Comparison of ENCODE assay signal across 36 cellular contexts in the genomic region with DNA sequence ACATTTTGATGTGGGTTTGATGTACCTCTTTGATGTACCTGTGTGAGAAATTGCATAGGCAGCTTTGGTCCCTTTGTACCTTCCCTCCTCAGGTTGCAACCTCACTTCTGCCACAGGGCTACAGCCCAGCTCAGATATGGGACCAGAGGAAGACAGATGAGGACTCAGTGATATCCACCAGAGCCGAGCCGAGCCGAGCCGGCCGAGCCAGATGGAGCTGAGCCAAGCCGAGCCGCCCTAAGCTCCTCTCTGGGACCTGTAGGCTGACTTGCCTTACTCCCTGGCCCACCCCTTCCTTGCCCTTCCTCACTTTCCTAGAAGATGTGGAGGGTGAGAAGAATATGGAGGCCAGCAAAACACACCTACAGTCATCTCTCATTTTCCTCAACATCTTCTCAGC. TPM values are rescaled to one million over a fixed set of nuclear protein-coding genes. Genes with fewer than 3 reads are reported as not detected.
"Had no signal": no experiment of that assay in that cellular context is flagged by ENCODE, and none has a peak within 500 bp of the region (broad histone marks: within the 10 kb centered on the region; RNA-seq: fewer than 3 reads in every experiment).

No MANE protein-coding gene starts in this region.

- DNase-seq: activated B cell treated with CpG ODN at 0.5 μM for 24 hours; activated CD4-positive, alpha-beta T cell treated with anti-CD3 and anti-CD28 coated beads for 48 hours; activated CD4-positive, alpha-beta T cell treated with anti-CD3 and anti-CD28 coated beads, Interleukin-2, amount 50 U/mL, for 1 hour; activated CD4-positive, alpha-beta T cell treated with anti-CD3 and anti-CD28 coated beads, Interleukin-2, amount 50 U/mL, for 48 hours; activated CD8-positive, alpha-beta memory T cell treated with anti-CD3 and anti-CD28 coated beads for 24 hours; activated CD8-positive, alpha-beta T cell treated with anti-CD3 and anti-CD28 coated beads for 36 hours; activated effector memory CD4-positive, alpha-beta T cell treated with anti-CD3 and anti-CD28 coated beads, Interleukin-2, amount 50 U/mL, for 16 hours; activated naive CD4-positive, alpha-beta T cell treated with anti-CD3 and anti-CD28 coated beads for 36 hours; activated naive CD8-positive, alpha-beta T cell treated with anti-CD3 and anti-CD28 coated beads for 36 hours; activated T-cell treated with anti-CD3 and anti-CD28 coated beads, Interleukin-2, amount 50 U/mL, for 4 hours; amniotic stem cell; anterior cingulate cortex; brain microvascular endothelial cell; dorsolateral prefrontal cortex; effector memory CD4-positive, alpha-beta T cell; erythroblast; foreskin keratinocyte; gastrocnemius medialis; glutamatergic neuron; heart left ventricle; T-cell; T1000; WERI-Rb-1 had no signal

- ATAC-seq: activated CD4-positive, CD25-positive, alpha-beta regulatory T cell treated with anti-CD3 and anti-CD28 coated beads, Interleukin-2, amount 50 U/mL, for 24 hours; activated CD8-positive, alpha-beta T cell treated with anti-CD3 and anti-CD28 coated beads for 36 hours; activated T-cell treated with anti-CD3 and anti-CD28 coated beads, Interleukin-2, amount 50 U/mL, for 4 hours; foreskin keratinocyte; gastrocnemius medialis; heart left ventricle had no signal

- H3K4me1 ChIP-seq: foreskin keratinocyte, gastrocnemius medialis had no signal

- H3K27ac ChIP-seq: brain microvascular endothelial cell, coronary artery, dorsolateral prefrontal cortex, esophagus muscularis mucosa, foreskin keratinocyte, gastrocnemius medialis, heart left ventricle, WERI-Rb-1 had no signal

- H3K9me3 ChIP-seq: esophagus muscularis mucosa, gastrocnemius medialis, heart left ventricle had no signal

- H3K9me3 Mint-ChIP-seq: activated B cell treated with CpG ODN at 0.5 μM for 24 hours; activated CD8-positive, alpha-beta T cell treated with anti-CD3 and anti-CD28 coated beads for 36 hours; activated naive CD4-positive, alpha-beta T cell treated with anti-CD3 and anti-CD28 coated beads for 36 hours; activated naive CD4-positive, alpha-beta T cell treated with anti-CD3 and anti-CD28 coated beads, Interleukin-2, amount 50 U/mL, for 24 hours; activated naive CD8-positive, alpha-beta T cell treated with anti-CD3 and anti-CD28 coated beads for 36 hours; activated T-cell treated with anti-CD3 and anti-CD28 coated beads, Interleukin-2, amount 50 U/mL, for 4 hours; activated T-helper 2 cell treated with anti-CD3 and anti-CD28 coated beads, Interferon-gamma antibody, Interleukin-2, Interleukin-4, amounts not matched to agents 10 μg/mL and 5 μg/mL and 100 μg/mL, durations not matched to agents 14 hours and 24 hours and 36 hours; central memory CD8-positive, alpha-beta T cell; dendritic cell treated with granulocyte-macrophage colony-stimulating factor and Interleukin-4, amounts not matched to agents 40 ng/mL and 50 ng/mL, for 4 days; T-cell; T-helper 1 cell treated with Interleukin-12 subunit alpha and Interleukin-12 subunit beta and Interleukin-4 antibody, amounts not matched to agents 30 μg/mL and 1 μg/mL, for 36 hours; T-helper 2 cell treated with Interferon-gamma antibody and Interleukin-4, amounts not matched to agents 5 μg/mL and 100 μg/mL, for 36 hours had no signal

- H3K4me3 ChIP-seq: coronary artery, dorsolateral prefrontal cortex, esophagus muscularis mucosa, gastrocnemius medialis, heart left ventricle had no signal

- H3K36me3 ChIP-seq: brain microvascular endothelial cell, gastrocnemius medialis, heart left ventricle, WERI-Rb-1 had no signal

- H3K4me1 Mint-ChIP-seq: activated B cell treated with CpG ODN at 0.5 μM for 24 hours; activated naive CD4-positive, alpha-beta T cell treated with anti-CD3 and anti-CD28 coated beads, Interleukin-2, amount 50 U/mL, for 24 hours had no signal

- H3K27me3 ChIP-seq: brain microvascular endothelial cell, dorsolateral prefrontal cortex, esophagus muscularis mucosa, foreskin keratinocyte, gastrocnemius medialis, heart left ventricle had no signal

- H3K27ac Mint-ChIP-seq: activated B cell treated with CpG ODN at 0.5 μM for 24 hours; activated naive CD4-positive, alpha-beta T cell treated with anti-CD3 and anti-CD28 coated beads for 36 hours; activated naive CD4-positive, alpha-beta T cell treated with anti-CD3 and anti-CD28 coated beads, Interleukin-2, amount 50 U/mL, for 24 hours; activated naive CD8-positive, alpha-beta T cell treated with anti-CD3 and anti-CD28 coated beads for 36 hours; activated T-helper 2 cell treated with anti-CD3 and anti-CD28 coated beads, Interferon-gamma antibody, Interleukin-2, Interleukin-4, amounts not matched to agents 10 μg/mL and 5 μg/mL and 100 μg/mL, durations not matched to agents 14 hours and 24 hours and 36 hours; dendritic cell treated with granulocyte-macrophage colony-stimulating factor and Interleukin-4, amounts not matched to agents 40 ng/mL and 50 ng/mL, for 4 days; T-helper 2 cell treated with Interferon-gamma antibody and Interleukin-4, amounts not matched to agents 5 μg/mL and 100 μg/mL, for 36 hours had no signal

- H3K27me3 Mint-ChIP-seq: activated B cell treated with CpG ODN at 0.5 μM for 24 hours; activated CD8-positive, alpha-beta T cell treated with anti-CD3 and anti-CD28 coated beads for 36 hours; activated naive CD4-positive, alpha-beta T cell treated with anti-CD3 and anti-CD28 coated beads, Interleukin-2, amount 50 U/mL, for 24 hours; activated naive CD8-positive, alpha-beta T cell treated with anti-CD3 and anti-CD28 coated beads for 36 hours; central memory CD8-positive, alpha-beta T cell; dendritic cell treated with granulocyte-macrophage colony-stimulating factor and Interleukin-4, amounts not matched to agents 40 ng/mL and 50 ng/mL, for 4 days; T-cell had no signal

- FAIRE-seq: astrocyte, bronchial epithelial cell had no signal

- H3K4me3 Mint-ChIP-seq: activated B cell treated with CpG ODN at 0.5 μM for 24 hours; activated CD8-positive, alpha-beta T cell treated with anti-CD3 and anti-CD28 coated beads for 36 hours; activated naive CD4-positive, alpha-beta T cell treated with anti-CD3 and anti-CD28 coated beads for 36 hours; activated naive CD4-positive, alpha-beta T cell treated with anti-CD3 and anti-CD28 coated beads, Interleukin-2, amount 50 U/mL, for 24 hours; activated naive CD8-positive, alpha-beta T cell treated with anti-CD3 and anti-CD28 coated beads for 36 hours; activated T-cell treated with anti-CD3 and anti-CD28 coated beads, Interleukin-2, amount 50 U/mL, for 4 hours; central memory CD8-positive, alpha-beta T cell; dendritic cell treated with granulocyte-macrophage colony-stimulating factor and Interleukin-4, amounts not matched to agents 40 ng/mL and 50 ng/mL, for 4 days; T-cell; T-helper 1 cell treated with Interleukin-12 subunit alpha and Interleukin-12 subunit beta and Interleukin-4 antibody, amounts not matched to agents 30 μg/mL and 1 μg/mL, for 36 hours; T-helper 2 cell treated with Interferon-gamma antibody and Interleukin-4, amounts not matched to agents 5 μg/mL and 100 μg/mL, for 36 hours had no signal

RNA-seq across cellular contexts. Expression of a gene that starts 3.8 kb away (rescaled TPM):
- total RNA-seq: activated B cell treated with CpG ODN at 0.5 μM for 24 hours; activated naive CD4-positive, alpha-beta T cell treated with anti-CD3 and anti-CD28 coated beads for 36 hours; astrocyte; bronchial epithelial cell; cardiac septum; cerebellum; foreskin keratinocyte; gastrocnemius medialis had no signal
- polyA plus RNA-seq: foreskin keratinocyte, heart left ventricle had no signal

RNA-seq across cellular contexts. Expression of a gene that starts 15.3 kb away (rescaled TPM):
- total RNA-seq: bronchial epithelial cell, foreskin keratinocyte had no signal
